ENCODE assay signal across 9 cellular contexts in the genomic region with DNA sequence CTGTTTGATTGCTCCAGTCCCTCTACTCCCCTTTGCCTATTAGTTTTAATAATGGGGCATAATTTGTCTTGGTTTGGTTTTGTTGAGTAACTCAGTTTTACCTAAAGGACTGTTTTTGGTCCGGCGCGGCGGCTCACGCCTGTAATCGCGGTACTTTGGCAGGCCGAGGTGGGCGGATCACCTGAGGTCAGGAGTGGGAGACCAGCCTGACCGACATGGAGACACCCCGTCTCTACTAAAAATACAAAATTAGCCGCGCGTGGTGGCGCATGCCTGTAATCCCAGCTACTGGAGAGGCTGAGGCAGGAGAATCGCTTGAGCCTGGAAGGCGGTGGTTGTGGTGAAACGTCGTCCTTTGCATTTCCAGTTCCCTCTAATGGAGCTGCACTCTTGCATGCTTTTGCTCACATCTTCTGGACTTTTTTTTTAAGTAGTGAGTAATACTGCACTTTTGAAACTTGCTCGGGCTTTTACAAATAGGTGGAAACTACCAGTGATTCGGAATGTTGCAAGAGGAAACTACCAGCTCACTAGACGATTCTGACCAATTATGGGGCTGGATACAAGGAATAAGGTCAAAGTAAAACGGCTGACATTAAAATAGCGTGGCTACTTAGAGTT. TPM values are rescaled to one million over a fixed set of nuclear protein-coding genes. Genes with fewer than 3 reads are reported as not detected.
DNase-seq lines count a peak whose midpoint lies in the region; ATAC-seq and TF ChIP-seq lines count a peak whose summit lies in the region.
"Had no signal": no experiment of that assay in that cellular context is flagged by ENCODE, and none has a peak within 500 bp of the region (broad histone marks: within the 10 kb centered on the region; RNA-seq: fewer than 3 reads in every experiment).

No MANE protein-coding gene starts in this region.

- H3K4me1 Mint-ChIP-seq in T-cell (peaks cover 26 to 38% (median 36%) of the 10 kb centered on the region in 3 donors), nephron progenitor cell (peaks cover 11% of the 10 kb centered on the region)
- H3K4me1 Mint-ChIP-seq in effector memory CD8-positive, alpha-beta T cell (ENCODE audit: low read depth in 2 of 2): peaks cover 20 to 26% of the 10 kb centered on the region in 2 donors

- H3K27ac Mint-ChIP-seq in T-cell (peak overlapping the region; percentile 89 to 90), nephron progenitor cell (peak overlapping the region; percentile 75)
- H3K27ac Mint-ChIP-seq in effector memory CD8-positive, alpha-beta T cell: peak overlapping the region; percentile 87

- peak; percentile 22 for ATAC-seq in GM19395 (IDR thresholded peaks at IDR 0.05; ENCODE audit: unreplicated experiment)
- peak; percentile 25 for ATAC-seq in HG03378 (IDR thresholded peaks at IDR 0.05; ENCODE audit: unreplicated experiment)
- ATAC-seq in T-cell (replicated peaks in 1 of 4): peak in 2 of 4 experiments; percentile 0 to 1
- ATAC-seq in effector memory CD8-positive, alpha-beta T cell (replicated peaks): peak; percentile 10

- H3K27me3 ChIP-seq in BJ (ENCODE audit: control insufficient read depth, insufficient read depth, low read length): no peaks in the 10 kb centered on the region

- peaks cover 21% of the 10 kb centered on the region for H3K36me3 Mint-ChIP-seq in T-cell
- peaks cover 40% of the 10 kb centered on the region for H3K36me3 Mint-ChIP-seq in effector memory CD8-positive, alpha-beta T cell (ENCODE audit: insufficient read depth)
- H3K36me3 Mint-ChIP-seq in nephron progenitor cell (ENCODE audit: low read depth): peaks cover 47% of the 10 kb centered on the region

- H3K4me3 Mint-ChIP-seq in T-cell: peak overlapping the region; percentile 74 to 91 (median 86)
- H3K4me3 Mint-ChIP-seq in effector memory CD8-positive, alpha-beta T cell: peak overlapping the region; percentile 85 to 88
- peak overlapping the region; percentile 81 for H3K4me3 Mint-ChIP-seq in nephron progenitor cell

- H3K36me3 ChIP-seq in BJ (ENCODE audit: control insufficient read depth, insufficient read depth, low read length): peaks cover 7% of the 10 kb centered on the region

- peak overlapping the region; percentile 29 for H3K4me3 ChIP-seq in BJ (ENCODE audit: low read depth, low read length)

- DNase-seq in BJ (ENCODE audit: low read depth) (peak; percentile 45), T-cell (peak in 5 of 34 experiments; percentile 1 to 9 (median 3)), nephron progenitor cell (no peak), ureter (ENCODE audit: low spot score) (peak; percentile 45), superior temporal gyrus (ENCODE audit: extremely low spot score) (no peak)
- DNase-seq in effector memory CD8-positive, alpha-beta T cell: no peak

- no peak for TF ChIP-seq CTCF in BJ (IDR thresholded peaks at IDR 0.05; ENCODE audit: insufficient read depth, low read depth, low read length)
- no peak for TF ChIP-seq CTCF in nephron progenitor cell (IDR thresholded peaks at IDR 0.05)

- POLR2A ChIA-PET in BJ (lab: Charles Lee): interaction anchor here (0.7 kb wide), 1 partner anchor 31 kb away, joined by 4 read pairs; no protein-coding TSS in a partner anchor
- POLR2A ChIA-PET in T-cell (lab: Charles Lee): interaction anchor here in 1 of 2 donors (1.3 to 1.5 kb wide), 2 partner anchors 32 to 108 kb away, joined by 3 to 12 read pairs; a partner anchor contains a TSS

- H3K27me3 Mint-ChIP-seq in T-cell: no peaks in the 10 kb centered on the region
- no peaks in the 10 kb centered on the region for H3K27me3 Mint-ChIP-seq in effector memory CD8-positive, alpha-beta T cell
- peaks cover 4% of the 10 kb centered on the region for H3K27me3 Mint-ChIP-seq in nephron progenitor cell (ENCODE audit: low read depth, poor library complexity)

- CTCF ChIA-PET in BJ (lab: Yijun Ruan, JAX): interaction anchor here (1.1 kb wide), 1 partner anchor 11 kb away, joined by 3 read pairs; no protein-coding TSS in a partner anchor
- CTCF ChIA-PET in T-cell (lab: Charles Lee): interaction anchor here in 1 of 2 donors (0.5 to 1.6 kb wide), 6 partner anchors 16 to 358 kb away, joined by 3 to 6 read pairs (median 4); no protein-coding TSS in a partner anchor

- no peaks in the 10 kb centered on the region for H3K9me3 Mint-ChIP-seq in T-cell
- H3K9me3 Mint-ChIP-seq in effector memory CD8-positive, alpha-beta T cell: no peaks in the 10 kb centered on the region
- H3K9me3 Mint-ChIP-seq in nephron progenitor cell: no peaks in the 10 kb centered on the region

RNA-seq across cellular contexts. Expression of a gene that starts 0.7 kb away (rescaled TPM):
- polyA plus RNA-seq in BJ (2011; rRNA removed): 4.4 and 5.3 TPM in 2 replicates
- polyA minus RNA-seq in BJ (2011; rRNA and poly(A)+ RNA removed): 6.9 and 11.1 TPM in 2 replicates
- total RNA-seq in T-cell (10 to 100 TPM; 31.3 to 56.4 (median 50.6) TPM), ureter (37.7 TPM)

RNA-seq across cellular contexts. Expression of a gene that starts 33.1 kb away (rescaled TPM):
- 502 and 974 TPM in 2 replicates for polyA plus RNA-seq in BJ (2011; rRNA removed)
- polyA minus RNA-seq in BJ (2011; rRNA and poly(A)+ RNA removed): 951 and 994 TPM in 2 replicates
- 100 to 1,000 TPM; 205 to 306 (median 262) TPM for total RNA-seq in T-cell
- 584 TPM for total RNA-seq in ureter

RNA-seq across cellular contexts. Expression of a gene that starts 51.1 kb away (rescaled TPM):
- polyA plus RNA-seq in BJ (2011; rRNA removed): not detected in 2 replicates
- polyA minus RNA-seq in BJ (2011; rRNA and poly(A)+ RNA removed): not detected in 2 replicates
- under 1 TPM in 3 of 5 donors, not detected in 2; 0.50 to 0.66 (median 0.57) TPM for total RNA-seq in T-cell
- total RNA-seq in ureter: not detected
- total RNA-seq: subcutaneous adipose tissue had no signal

Comparison
In these comparisons a context has a peak if more than half of its experiments do, and no peak if none do; other contexts are left out.
1. DNase-seq: peak in BJ (single experiment) and ureter (single experiment); none in effector memory CD8-positive, alpha-beta T cell (0 of 3), nephron progenitor cell (single experiment) and superior temporal gyrus (single experiment).
2. Peak in every context shown above with its lines, with median percentiles within 50 percentile points of each other: H3K27ac Mint-ChIP-seq and H3K4me3 Mint-ChIP-seq.